In genomic region chr17:36703860-36704266, GRCh38 we compare ENCODE assay signal across 8 cellular contexts.
DNase-seq lines count a peak whose midpoint lies in the region; FAIRE-seq and TF ChIP-seq lines count a peak whose summit lies in the region.

No MANE protein-coding gene starts in this region.

- dilution Hi-C loops in endothelial cell of umbilical vein (cut with MboI; ENCODE audit: extremely low pct_ligation_motif_present, low sequenced_read_pairs): no loop called here

- no peaks in the 10 kb centered on the region for H3K79me2 ChIP-seq in endothelial cell of umbilical vein (ENCODE audit: control insufficient read depth, insufficient read depth, low read length)

- POLR2A ChIA-PET in AG04450 (lab: Yijun Ruan, JAX): no interaction called here
- POLR2A ChIA-PET in endothelial cell of umbilical vein (lab: Charles Lee): no interaction called here

- no peak for TF ChIP-seq EP300 in ovary (IDR thresholded peaks at IDR 0.05)

- H3K9ac ChIP-seq in HUES48 (ENCODE audit: low read depth, low read length): no peak overlapping the region
- H3K9ac ChIP-seq in endothelial cell of umbilical vein (replicated peaks; ENCODE audit: extremely low read depth, insufficient read depth, low read length): no peak overlapping the region

- intact Hi-C loops in endothelial cell of umbilical vein (cut with micrococcal nuclease) (loop anchor here (10.0 kb wide), 1 partner anchor 99 kb away; the partner anchor contains the start of gene MRM1), ovary (cut with DNase I) (no loop called here)

- FAIRE-seq in endothelial cell of umbilical vein (lab: Jason Lieb, UNC) (no peak), H54 (lab: Jason Lieb, UNC) (no peak)

- H3K27ac ChIP-seq in AG04450 (ENCODE audit: low read depth, low read length) (no peak overlapping the region), HUES48 (ENCODE audit: low read depth, low read length) (no peak overlapping the region), endothelial cell of umbilical vein (ENCODE audit: insufficient read depth, low read depth, low read length) (no peak overlapping the region), ovary (no peak overlapping the region)

- no peak for TF ChIP-seq CTCF in AG04450 (IDR thresholded peaks at IDR 0.05; ENCODE audit: low read depth, low read length)
- TF ChIP-seq CTCF in endothelial cell of umbilical vein (IDR thresholded peaks at IDR 0.05; ENCODE audit: extremely low read depth in 1 of 2, insufficient read depth in 1 of 2, low read depth in 1 of 2, low read length in 2 of 2): no peak
- no peak for TF ChIP-seq CTCF in ovary (IDR thresholded peaks at IDR 0.05)

- H3K4me3 ChIP-seq in AG04450 (ENCODE audit: low read depth, low read length) (peak overlapping the region; percentile 13; the same call in 1 of the 2 replicates), HUES48 (ENCODE audit: low read depth, low read length) (peak overlapping the region; percentile 50), endothelial cell of umbilical vein (replicated peaks in 1 of 3; ENCODE audit: insufficient read depth in 1 of 3, low read depth in 1 of 3, low read length in 3 of 3) (no peak overlapping the region), ovary (no peak overlapping the region)

- no TSS peak for BruUV-seq in endothelial cell of umbilical vein (replicated peaks; lab: Mats Ljungman, UMichigan)

- DNase-seq in AG04450 (ENCODE audit: low read depth, low spot score) (no peak), endothelial cell of umbilical vein (ENCODE audit: low read depth, low spot score) (peak; percentile 21), ovary (peak in 4 of 5 donors; percentile 12 to 76 (median 62)), inferior parietal cortex (ENCODE audit: extremely low spot score) (no peak), NCI-H2196 (lab: John Stamatoyannopoulos, UW; ENCODE audit: unreplicated experiment) (no peak), H54 (ENCODE audit: insufficient read length, low spot score) (no peak)
- peak; percentile 49 to 58 for DNase-seq in activated CD4-positive, alpha-beta T cell treated with anti-CD3 and anti-CD28 coated beads, Interleukin-2, amount 50 U/mL, for 48 hours

- TF ChIP-seq POLR2A in endothelial cell of umbilical vein (IDR thresholded peaks at IDR 0.05; ENCODE audit: low read depth, low read length) (no peak), ovary (IDR thresholded peaks at IDR 0.05) (no peak), H54 (IDR thresholded peaks at IDR 0.05; ENCODE audit: low read depth, low read length) (no peak)

- no peak overlapping the region for H2AFZ ChIP-seq in endothelial cell of umbilical vein (ENCODE audit: low read depth, low read length)

- H3K4me2 ChIP-seq in endothelial cell of umbilical vein (ENCODE audit: insufficient read depth, low read length): no peak overlapping the region

- H3K27me3 ChIP-seq in AG04450 (ENCODE audit: control insufficient read depth, insufficient read depth, low read length) (peaks cover 4% of the 10 kb centered on the region), HUES48 (ENCODE audit: control insufficient read depth, insufficient read depth, low read length) (peaks cover 62% of the 10 kb centered on the region), endothelial cell of umbilical vein (ENCODE audit: control insufficient read depth in 2 of 2, insufficient read depth in 2 of 2, low read length in 2 of 2) (peaks cover 2 to 11% of the 10 kb centered on the region in 2 experiments), ovary (no peaks in the 10 kb centered on the region)

- H4K20me1 ChIP-seq in endothelial cell of umbilical vein (replicated peaks; ENCODE audit: control insufficient read depth, extremely low read depth, insufficient read depth, low read length): no peaks in the 10 kb centered on the region

- CTCF ChIA-PET in AG04450 (lab: Charles Lee): no interaction called here
- CTCF ChIA-PET in endothelial cell of umbilical vein (lab: Charles Lee): interaction anchor here (1.2 kb wide), 1 partner anchor 344 kb away, joined by 5 read pairs; no protein-coding TSS in a partner anchor

- H3K4me1 ChIP-seq in HUES48 (ENCODE audit: control insufficient read depth, insufficient read depth, low read length) (peaks cover 7% of the 10 kb centered on the region; the same call in 1 of the 2 replicates), endothelial cell of umbilical vein (ENCODE audit: control insufficient read depth, extremely low read depth, insufficient read depth, low read length) (no peaks in the 10 kb centered on the region), ovary (ENCODE audit: insufficient read depth) (no peaks in the 10 kb centered on the region)

- no peaks in the 10 kb centered on the region for H3K36me3 ChIP-seq in HUES48 (ENCODE audit: control insufficient read depth, insufficient read depth, low read length)
- no peaks in the 10 kb centered on the region for H3K36me3 ChIP-seq in endothelial cell of umbilical vein (ENCODE audit: control insufficient read depth in 2 of 2, extremely low read depth in 1 of 2, insufficient read depth in 2 of 2, low read length in 2 of 2)
- no peaks in the 10 kb centered on the region for H3K36me3 ChIP-seq in ovary

- no peaks in the 10 kb centered on the region for H3K9me1 ChIP-seq in endothelial cell of umbilical vein (replicated peaks; ENCODE audit: control insufficient read depth, extremely low read depth, insufficient read depth, low read length)

- H3K9me3 ChIP-seq in AG04450 (ENCODE audit: control insufficient read depth, insufficient read depth, low read length) (no peaks in the 10 kb centered on the region), HUES48 (ENCODE audit: control insufficient read depth, insufficient read depth, low read length) (no peaks in the 10 kb centered on the region), endothelial cell of umbilical vein (replicated peaks; ENCODE audit: control insufficient read depth, insufficient read depth, low read length) (no peaks in the 10 kb centered on the region), ovary (no peaks in the 10 kb centered on the region)

- WGBS in ovary, 3 donors: 1 to 4% (median 3%) methylated on average over 36 of the region's 36 CpGs

TF ChIP-seq in endothelial cell of umbilical vein, 7 proteins besides CTCF, POLR2A, EP300 and RAD21:
- TF ChIP-seq FOS (IDR thresholded peaks at IDR 0.05; ENCODE audit: borderline replicate concordance, insufficient read depth, low read length) (no peak), EZH2 (IDR thresholded peaks at IDR 0.05; ENCODE audit: borderline replicate concordance, low read depth, low read length, severe bottlenecking) (no peak), MAX (IDR thresholded peaks at IDR 0.05; ENCODE audit: insufficient read depth, insufficient read length) (no peak), POLR2AphosphoS5 (IDR thresholded peaks at IDR 0.05; ENCODE audit: insufficient read depth, low read depth, low read length) (no peak), JUN (IDR thresholded peaks at IDR 0.05; ENCODE audit: borderline replicate concordance, insufficient read depth, insufficient read length, low read depth) (no peak), GATA2 (IDR thresholded peaks at IDR 0.05; ENCODE audit: insufficient read depth, insufficient read length, low read depth, low read length) (no peak), MYC (IDR thresholded peaks at IDR 0.05; ENCODE audit: low read depth, low read length) (no peak)

Comparison
In these comparisons a context has a peak if more than half of its experiments do, and no peak if none do; other contexts are left out.
1. DNase-seq: peak in activated CD4-positive, alpha-beta T cell treated with anti-CD3 and anti-CD28 coated beads, Interleukin-2, amount 50 U/mL, for 48 hours (2 of 2), endothelial cell of umbilical vein (single experiment) and ovary (4 of 5); none in AG04450 (single experiment), inferior parietal cortex (single experiment), NCI-H2196 (single experiment) and H54 (single experiment).
2. H3K4me3 ChIP-seq: peak in AG04450 (single experiment) and HUES48 (single experiment); none in endothelial cell of umbilical vein (0 of 3) and ovary (single experiment).